ENCODE assay signal across 14 cellular contexts in genomic region chr2:46718797-46719196, GRCh38.
"Had no signal": no experiment of that assay in that cellular context is flagged by ENCODE, and none has a peak within 500 bp of the region (broad histone marks: within the 10 kb centered on the region; RNA-seq: fewer than 3 reads in every experiment).

No MANE protein-coding gene starts in this region.

- DNase-seq: activated CD4-positive, alpha-beta memory T cell treated with anti-CD3 and anti-CD28 coated beads for 36 hours; activated naive CD4-positive, alpha-beta T cell treated with anti-CD3 and anti-CD28 coated beads, Interleukin-2, amount 10 ng/mL, durations not matched to agents 7 days and 5 days; activated T-cell treated with anti-CD3 and anti-CD28 coated beads, Interleukin-2, amount 50 U/mL, for 24 hours; caudate nucleus; foreskin melanocyte; head of caudate nucleus; immature natural killer cell; left cardiac atrium; lower lobe of right lung; pancreas; stimulated activated CD4-positive, alpha-beta T cell treated with anti-CD3 and anti-CD28 coated beads, Interleukin-2, amount 100 ng/mL, for 48 hours had no signal

- H3K4me3 Mint-ChIP-seq: activated CD4-positive, alpha-beta memory T cell treated with anti-CD3 and anti-CD28 coated beads for 36 hours; activated naive CD4-positive, alpha-beta T cell treated with anti-CD3 and anti-CD28 coated beads, Interleukin-2, amount 10 ng/mL, durations not matched to agents 7 days and 5 days; activated T-cell treated with anti-CD3 and anti-CD28 coated beads, Interleukin-2, amount 50 U/mL, for 24 hours; immature natural killer cell; neural progenitor cell; stimulated activated memory B cell treated with anti-CD40 and anti-IgM and Interleukin-4, amounts not matched to agents 10 μg/mL and 1 μg/mL and 100 μg/mL, for 72 hours had no signal

- H3K27me3 ChIP-seq: esophagus muscularis mucosa, neural progenitor cell, pancreas had no signal

- H3K4me1 Mint-ChIP-seq: neural progenitor cell had no signal

- H3K27ac Mint-ChIP-seq: activated CD4-positive, alpha-beta memory T cell treated with anti-CD3 and anti-CD28 coated beads for 36 hours; activated naive CD4-positive, alpha-beta T cell treated with anti-CD3 and anti-CD28 coated beads, Interleukin-2, amount 10 ng/mL, durations not matched to agents 7 days and 5 days; activated T-cell treated with anti-CD3 and anti-CD28 coated beads, Interleukin-2, amount 50 U/mL, for 24 hours; immature natural killer cell; neural progenitor cell had no signal

- H2AFZ ChIP-seq: neural progenitor cell had no signal

- ATAC-seq: left cardiac atrium; lower lobe of right lung; stimulated activated memory B cell treated with anti-CD40 and anti-IgM and Interleukin-4, amounts not matched to agents 10 μg/mL and 1 μg/mL and 100 μg/mL, for 72 hours had no signal

- H3K9me3 ChIP-seq: pancreas had no signal

- H3K27ac ChIP-seq: lower lobe of right lung, neural progenitor cell, pancreas had no signal

- H3K36me3 ChIP-seq: esophagus muscularis mucosa, lower lobe of right lung, neural progenitor cell, pancreas had no signal

- H3K27me3 Mint-ChIP-seq: activated CD4-positive, alpha-beta memory T cell treated with anti-CD3 and anti-CD28 coated beads for 36 hours; activated naive CD4-positive, alpha-beta T cell treated with anti-CD3 and anti-CD28 coated beads, Interleukin-2, amount 10 ng/mL, durations not matched to agents 7 days and 5 days; activated T-cell treated with anti-CD3 and anti-CD28 coated beads, Interleukin-2, amount 50 U/mL, for 24 hours; stimulated activated memory B cell treated with anti-CD40 and anti-IgM and Interleukin-4, amounts not matched to agents 10 μg/mL and 1 μg/mL and 100 μg/mL, for 72 hours had no signal

- H3K4me3 ChIP-seq: esophagus muscularis mucosa, lower lobe of right lung, neural progenitor cell, pancreas had no signal

- H3K9ac ChIP-seq: neural progenitor cell had no signal
